25 cellular contexts compared by ENCODE assay signal in genomic region chr1:224526771-224527170, GRCh38.
DNase-seq lines count a peak whose midpoint lies in the region; ATAC-seq, FAIRE-seq and TF ChIP-seq lines count a peak whose summit lies in the region.
"Had no signal": no experiment of that assay in that cellular context is flagged by ENCODE, and none has a peak within 500 bp of the region (broad histone marks: within the 10 kb centered on the region; RNA-seq: fewer than 3 reads in every experiment).

No MANE protein-coding gene starts in this region.

- H2BK20ac ChIP-seq in IMR-90 (ENCODE audit: low read depth, low read length) (no peak overlapping the region), H1 (ENCODE audit: low read length) (no peak overlapping the region)

- H2BK5ac ChIP-seq in IMR-90 (ENCODE audit: low read depth, low read length, poor library complexity, severe bottlenecking), result no peak overlapping the region
- no peak overlapping the region for H2BK5ac ChIP-seq in H1 (ENCODE audit: low read depth, low read length)

- H3K4me2 ChIP-seq in IMR-90 (ENCODE audit: low read depth, low read length), result no peak overlapping the region
- no peak overlapping the region for H3K4me2 ChIP-seq in H1 (ENCODE audit: insufficient read depth in 1 of 2, low read depth in 2 of 2, low read length in 2 of 2)

- H3K4me3 ChIP-seq in IMR-90 (ENCODE audit: insufficient read depth, low read depth, low read length) (no peak overlapping the region), H1 (ENCODE audit: extremely low read depth in 1 of 4, insufficient read depth in 2 of 4, low read depth in 3 of 4, low read length in 4 of 4) (no peak overlapping the region)
- H3K4me3 ChIP-seq: GM12878, SJSA1 had no signal

- TF ChIP-seq POLR2A in IMR-90 (IDR thresholded peaks at IDR 0.05; ENCODE audit: low read depth, low read length) (no peak), H1 (IDR thresholded peaks at IDR 0.05; ENCODE audit: control extremely low read depth in 1 of 2, low read depth in 2 of 2, low read length in 2 of 2) (no peak)

- TF ChIP-seq CTCF in IMR-90 (conservative IDR thresholded peaks at IDR 0.05; ENCODE audit: low read depth, low read length) (no peak), H1 (IDR thresholded peaks at IDR 0.05; ENCODE audit: control extremely low read depth in 1 of 3, insufficient read depth in 1 of 3, low read depth in 1 of 3, low read length in 3 of 3) (no peak)

- intact Hi-C loops in IMR-90 (cut with micrococcal nuclease), result no loop called here

- H3K27me3 ChIP-seq in IMR-90 (ENCODE audit: control insufficient read depth, insufficient read depth, low read length) (no peaks in the 10 kb centered on the region), H1 (replicated peaks in 1 of 4; ENCODE audit: control insufficient read depth in 3 of 4, extremely low read depth in 1 of 4, insufficient read depth in 3 of 4, low read length in 3 of 4) (no peaks in the 10 kb centered on the region)
- H3K27me3 ChIP-seq: SJSA1 had no signal

- TF ChIP-seq RAD21 in IMR-90 (IDR thresholded peaks at IDR 0.05; ENCODE audit: low read length), result no peak
- TF ChIP-seq RAD21 in H1 (IDR thresholded peaks at IDR 0.05 in 1 of 2, conservative IDR thresholded peaks at IDR 0.05 in 1 of 2; ENCODE audit: low read depth in 2 of 2, low read length in 2 of 2), result no peak

- no peak for ATAC-seq in IMR-90 (ENCODE audit: low read depth)
- no peak for ATAC-seq in HG03439 (IDR thresholded peaks at IDR 0.05; ENCODE audit: unreplicated experiment)
- ATAC-seq: GM12878 had no signal

- H4K5ac ChIP-seq in IMR-90 (ENCODE audit: low read depth, low read length) (no peak overlapping the region), H1 (ENCODE audit: insufficient read length, low read depth, low read length) (no peak overlapping the region)

- no peak overlapping the region for H3K23ac ChIP-seq in IMR-90 (ENCODE audit: low read depth, low read length)
- H3K23ac ChIP-seq in H1 (ENCODE audit: insufficient read length), result no peak overlapping the region

- in situ Hi-C loops in IMR-90 (cut with MboI; ENCODE audit: low sequenced_read_pairs), result no loop called here

- H3K79me1 ChIP-seq in IMR-90 (ENCODE audit: low read depth in 1 of 2, low read length in 2 of 2) (no peaks in the 10 kb centered on the region; a peak in 1 of 4 replicates), H1 (ENCODE audit: low read depth, low read length) (no peaks in the 10 kb centered on the region)

- H3K9ac ChIP-seq in IMR-90 (ENCODE audit: low read depth, low read length), result no peak overlapping the region
- H3K9ac ChIP-seq in H1 (replicated peaks in 1 of 4; ENCODE audit: extremely low read depth in 1 of 4, low read depth in 3 of 4, low read length in 3 of 4), result no peak overlapping the region

- BruUV-seq in IMR-90 (replicated peaks; lab: Mats Ljungman, UMichigan), result no TSS peak

- H3K4ac ChIP-seq in IMR-90 (ENCODE audit: low read depth, low read length) (0 out of 2 replicates have a peak overlapping the region, but pooled peaks have one; percentile 7), H1 (replicated peaks; ENCODE audit: insufficient read length, low read depth, low read length) (no peak overlapping the region)

- H3K79me2 ChIP-seq in H1 (ENCODE audit: control insufficient read depth in 1 of 2, insufficient read depth in 2 of 2, low read length in 2 of 2), result no peaks in the 10 kb centered on the region

- H3K4me1 ChIP-seq in IMR-90 (ENCODE audit: control insufficient read depth, insufficient read depth, low read length), result peaks cover 13% of the 10 kb centered on the region
- H3K4me1 ChIP-seq in H1 (replicated peaks in 1 of 4; ENCODE audit: control insufficient read depth in 3 of 4, insufficient read depth in 4 of 4, low read length in 3 of 4), result peaks cover 0 to 4% (median 2%) of the 10 kb centered on the region in 4 experiments; a peak in 2 of 7 replicates

- no peaks in the 10 kb centered on the region for H3K9me3 ChIP-seq in IMR-90 (ENCODE audit: control insufficient read depth, insufficient read depth, low read length)
- no peaks in the 10 kb centered on the region for H3K9me3 ChIP-seq in H1 (ENCODE audit: insufficient read depth in 2 of 2, low read depth in 1 of 2, low read length in 1 of 2)
- H3K9me3 ChIP-seq: SJSA1 had no signal

- no peak overlapping the region for H4K91ac ChIP-seq in IMR-90 (ENCODE audit: insufficient read depth, low read depth, low read length)
- H4K91ac ChIP-seq in H1 (replicated peaks; ENCODE audit: insufficient read length, low read length), result no peak overlapping the region

- dilution Hi-C loops in IMR-90 (cut with HindIII; ENCODE audit: low sequenced_read_pairs, unreplicated experiment), result no loop called here

- FAIRE-seq in H1 (lab: Jason Lieb, UNC), result no peak
- FAIRE-seq: GM12878 had no signal

- H3K36me3 ChIP-seq in IMR-90 (ENCODE audit: control insufficient read depth, insufficient read depth, low read length), result no peaks in the 10 kb centered on the region
- no peaks in the 10 kb centered on the region for H3K36me3 ChIP-seq in H1 (ENCODE audit: control insufficient read depth in 2 of 4, insufficient read depth in 4 of 4, low read length in 3 of 4)
- H3K36me3 ChIP-seq: SJSA1 had no signal

- H3K18ac ChIP-seq in IMR-90 (ENCODE audit: low read depth, low read length) (no peak overlapping the region), H1 (ENCODE audit: extremely low read depth, low read length) (no peak overlapping the region; the same call in 1 of the 2 replicates)

- TF ChIP-seq EP300 in H1 (IDR thresholded peaks at IDR 0.05; ENCODE audit: borderline replicate concordance in 1 of 2, low read depth in 2 of 2, low read length in 2 of 2), result no peak

- H2BK12ac ChIP-seq in H1 (ENCODE audit: low read depth, low read length), result no peak overlapping the region

- H2AFZ ChIP-seq in IMR-90 (replicated peaks; ENCODE audit: low read length, poor library complexity) (no peak overlapping the region), H1 (ENCODE audit: low read length) (peak overlapping the region; percentile 18; the same call in 1 of the 2 replicates)

- no peak overlapping the region for H3K56ac ChIP-seq in IMR-90 (ENCODE audit: extremely low read depth, insufficient read depth, low read length)
- no peak overlapping the region for H3K56ac ChIP-seq in H1 (replicated peaks; ENCODE audit: insufficient read length, low read depth, low read length)

- no CpG with 5 or more reads among the region's 10 CpGs for WGBS in IMR-90 (ENCODE audit: extremely low coverage in 2 of 2, insufficient read length in 1 of 2), 2 experiments
- WGBS in H1 (ENCODE audit: extremely low coverage in 1 of 2, insufficient coverage in 1 of 2, insufficient read length in 1 of 2, insufficient replicate concordance in 2 of 2, low coverage in 1 of 2, low lambda C conversion rate in 2 of 2, missing lambda C conversion rate in 1 of 2), 2 experiments, result 89% methylated on average over 10 of the region's 10 CpGs; no CpG with 5 or more reads in 1 of the 2 experiments

- no peaks in the 10 kb centered on the region for H3K23me2 ChIP-seq in H1 (ENCODE audit: low read depth, low read length)

- DNase-seq in IMR-90 (no peak), NCI-H526 treated with DMSO at 0.1 percent for 48 hours (lab: John Stamatoyannopoulos, UW) (peak; percentile 59), H1 (ENCODE audit: low read depth in 1 of 2, low spot score in 2 of 2) (no peak)
- DNase-seq in activated CD4-positive, alpha-beta T cell treated with anti-CD3 and anti-CD28 coated beads, Interleukin-2, amount 50 U/mL, for 1 hour, result no peak
- no peak for DNase-seq in activated T-cell treated with anti-CD3 and anti-CD28 coated beads, Interleukin-2, amount 50 U/mL, for 1 hour
- DNase-seq in activated CD4-positive, alpha-beta T cell treated with anti-CD3 and anti-CD28 coated beads, Interleukin-2, amount 50 U/mL, for 48 hours, result no peak
- DNase-seq: C1 segment of cervical spinal cord; CD4-positive, alpha-beta memory T cell; COR-L47; DMS79; EL; GDM1; GOT3; Kasumi-1; MV-4-11; NCI-H1105; NCI-H1436 treated with DMSO at 0.1 percent for 48 hours; NCI-H2029; NCI-H2227 treated with DMSO at 0.1 percent for 48 hours; Right ventricle myocardium superior; RPMI8226 had no signal

- H4K20me1 ChIP-seq in IMR-90 (ENCODE audit: insufficient read depth, low read length) (no peaks in the 10 kb centered on the region), H1 (replicated peaks in 1 of 2; ENCODE audit: control insufficient read depth in 1 of 2, insufficient read depth in 2 of 2, low read length in 2 of 2) (no peaks in the 10 kb centered on the region)

- H2BK15ac ChIP-seq in IMR-90 (ENCODE audit: low read depth, low read length) (no peak overlapping the region), H1 (ENCODE audit: low read length) (no peak overlapping the region)

- H3K14ac ChIP-seq in IMR-90 (replicated peaks; ENCODE audit: low read depth, low read length) (no peak overlapping the region), H1 (ENCODE audit: insufficient read length) (no peak overlapping the region)

- H2BK120ac ChIP-seq in IMR-90 (ENCODE audit: low read depth, low read length) (no peak overlapping the region), H1 (replicated peaks; ENCODE audit: low read depth, low read length) (no peak overlapping the region)

- peaks cover 19% of the 10 kb centered on the region for H3K9me1 ChIP-seq in IMR-90 (ENCODE audit: insufficient read depth, low read length)

- POLR2A ChIA-PET in IMR-90 (lab: Charles Lee; ENCODE audit: unreplicated experiment), result no interaction called here
- POLR2A ChIA-PET in H1 (lab: Charles Lee; ENCODE audit: partially characterized antibody), result no interaction called here

- CTCF ChIA-PET in IMR-90 (lab: Yijun Ruan, JAX), result no interaction called here
- CTCF ChIA-PET in H1 (lab: Charles Lee; ENCODE audit: partially characterized antibody), result interaction anchor here (0.8 to 3.5 kb wide), 7 partner anchors 13 to 382 kb away, joined by 3 to 41 read pairs (median 3); partner anchors contain the start of gene CNIH3

- H3K27ac ChIP-seq in IMR-90 (ENCODE audit: insufficient read depth, low read length), result no peak overlapping the region
- no peak overlapping the region for H3K27ac ChIP-seq in H1 (ENCODE audit: low read depth, low read length)
- H3K27ac ChIP-seq: HL-60, SJSA1 had no signal

- peak overlapping the region; percentile 20; the same call in 1 of the 2 replicates for H2AK5ac ChIP-seq in IMR-90 (ENCODE audit: low read depth, low read length)
- H2AK5ac ChIP-seq in H1 (ENCODE audit: low read depth, low read length), result no peak overlapping the region

- H2AK9ac ChIP-seq in IMR-90 (replicated peaks; ENCODE audit: low read depth, low read length, poor library complexity), result no peak overlapping the region

- H4K8ac ChIP-seq in IMR-90 (ENCODE audit: low read depth in 2 of 2, low read length in 2 of 2), result no peak overlapping the region
- no peak overlapping the region for H4K8ac ChIP-seq in H1 (ENCODE audit: extremely low read depth, insufficient read depth, low read length)

TF ChIP-seq in IMR-90, 13 proteins besides CTCF, POLR2A, EP300 and RAD21 (continues in another document):
- no peak for TF ChIP-seq CHD1 (IDR thresholded peaks at IDR 0.05; ENCODE audit: low read depth, low read length)
- TF ChIP-seq CEBPB (IDR thresholded peaks at IDR 0.05; ENCODE audit: low read depth, low read length), result no peak
- no peak for TF ChIP-seq NFE2L2 (IDR thresholded peaks at IDR 0.05; ENCODE audit: low read depth, low read length)

TF ChIP-seq in H1, 55 proteins besides CTCF, POLR2A, EP300 and RAD21 (continues in another document):
- TF ChIP-seq YY1 (IDR thresholded peaks at IDR 0.05; ENCODE audit: low read depth, low read length) (no peak), NANOG (IDR thresholded peaks at IDR 0.05; ENCODE audit: insufficient read depth, low read depth, low read length, poor library complexity, severe bottlenecking) (no peak), RXRA (IDR thresholded peaks at IDR 0.05; ENCODE audit: insufficient read depth, low read depth, low read length) (no peak)
